In the genomic region with DNA sequence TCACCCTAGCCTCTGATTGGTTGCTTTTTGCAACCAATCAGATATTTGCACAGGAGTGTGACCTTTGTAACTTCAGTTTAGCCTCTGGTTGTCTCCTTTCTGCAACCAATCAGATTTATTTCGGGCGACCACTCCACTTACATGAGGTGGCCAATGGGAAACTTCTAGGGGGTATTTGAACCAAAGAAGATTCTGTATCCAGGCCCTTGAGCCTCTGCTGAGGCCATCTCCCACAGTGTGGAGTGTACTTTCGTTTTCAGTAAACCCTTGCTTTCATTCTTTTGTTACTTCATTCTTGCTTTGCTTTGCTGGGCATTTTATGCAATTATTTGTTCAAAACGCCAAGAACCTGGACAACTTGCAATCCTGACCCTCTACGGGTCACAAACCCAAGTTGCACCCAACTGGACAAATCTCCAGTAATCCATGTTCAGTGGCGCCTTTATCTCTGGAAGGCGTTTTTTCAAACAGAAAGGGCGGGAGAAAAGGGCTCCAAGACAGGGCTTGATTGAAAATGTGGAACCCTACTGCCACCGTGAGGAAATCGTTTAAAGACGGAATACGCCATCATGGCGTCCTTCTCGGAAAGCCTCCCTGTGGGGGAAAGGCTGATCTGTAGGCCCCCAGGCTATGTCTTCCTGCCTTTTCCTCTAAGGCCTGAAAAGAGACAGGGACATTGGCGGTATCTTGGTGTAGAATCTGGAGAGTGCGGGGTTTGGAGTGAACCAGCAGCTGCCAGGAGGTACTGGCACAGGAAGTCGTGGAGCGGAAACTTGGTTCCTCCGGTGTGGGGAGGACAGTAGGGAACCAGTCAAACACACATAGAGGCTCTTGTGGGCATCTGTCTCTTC, we compare ENCODE assay signal across 8 cellular contexts.
DNase-seq lines count a peak whose midpoint lies in the region; ATAC-seq and TF ChIP-seq lines count a peak whose summit lies in the region.

No MANE protein-coding gene starts in this region.

- H3K27me3 ChIP-seq in SK-N-SH (ENCODE audit: insufficient read depth), result no peaks in the 10 kb centered on the region
- no peaks in the 10 kb centered on the region for H3K27me3 ChIP-seq in layer of hippocampus (ENCODE audit: control insufficient read depth, insufficient read depth, low read length)
- H3K27me3 ChIP-seq in mesendoderm (ENCODE audit: insufficient read depth, low read length, poor library complexity), result no peaks in the 10 kb centered on the region

- H3K79me1 ChIP-seq in mesendoderm (ENCODE audit: low read length), result no peaks in the 10 kb centered on the region

- H3K18ac ChIP-seq in mesendoderm (ENCODE audit: low read length), result no peak overlapping the region

- H3K4me3 Mint-ChIP-seq in CD14-positive monocyte, result no peak overlapping the region

- H3K27ac ChIP-seq in SK-N-SH (ENCODE audit: low read depth in 2 of 2, low read length in 1 of 2) (peak overlapping the region; percentile 63 to 91), layer of hippocampus (ENCODE audit: low read depth, low read length) (peak overlapping the region; percentile 90), mesendoderm (ENCODE audit: low read depth, low read length) (no peak overlapping the region)

- no peak for TF ChIP-seq CTCF in CD14-positive monocyte (IDR thresholded peaks at IDR 0.05)
- peak; percentile 60 for TF ChIP-seq CTCF in SK-N-SH (IDR thresholded peaks at IDR 0.05)

- intact Hi-C loops in CD14-positive monocyte (cut with micrococcal nuclease), result no loop called here

- peak; percentile 83 for TF ChIP-seq RAD21 in SK-N-SH (IDR thresholded peaks at IDR 0.05; ENCODE audit: low read length)

- H3K4me2 ChIP-seq in SK-N-SH (peak overlapping the region; percentile 78), mesendoderm (ENCODE audit: low read length) (no peak overlapping the region)

- H3K36me3 Mint-ChIP-seq in CD14-positive monocyte, result peaks cover 0 to 6% of the 10 kb centered on the region in 2 donors

- H3F3A ChIP-seq in SK-N-SH (replicated peaks; ENCODE audit: insufficient read depth), result no peaks in the 10 kb centered on the region

- H3K4ac ChIP-seq in mesendoderm (ENCODE audit: low read depth, low read length), result no peak overlapping the region

- H3K79me2 ChIP-seq in SK-N-SH (ENCODE audit: insufficient read depth) (no peaks in the 10 kb centered on the region), mesendoderm (ENCODE audit: control insufficient read depth, insufficient read depth, low read length) (no peaks in the 10 kb centered on the region)

- TF ChIP-seq EP300 in SK-N-SH (IDR thresholded peaks at IDR 0.05; ENCODE audit: borderline replicate concordance in 1 of 2, low read depth in 1 of 2, low read length in 1 of 2), result no peak

- H3K36me3 ChIP-seq in SK-N-SH (replicated peaks in 1 of 2; ENCODE audit: control insufficient read depth in 1 of 2, insufficient read depth in 2 of 2, low read length in 1 of 2), result no peaks in the 10 kb centered on the region
- no peaks in the 10 kb centered on the region for H3K36me3 ChIP-seq in mesendoderm (ENCODE audit: control insufficient read depth, insufficient read depth, low read length)

- no peak overlapping the region for H3K23ac ChIP-seq in mesendoderm (ENCODE audit: low read length)

- peak overlapping the region; percentile 47 to 59 for H3K4me3 ChIP-seq in SK-N-SH (ENCODE audit: low read depth in 2 of 2, low read length in 1 of 2)
- H3K4me3 ChIP-seq in mesendoderm (ENCODE audit: low read length), result no peak overlapping the region

- H3K27ac Mint-ChIP-seq in CD14-positive monocyte, result peak overlapping the region in 5 of 7 donors; percentile 85 to 93 (median 87)

- ATAC-seq in GM21786 (IDR thresholded peaks at IDR 0.05; ENCODE audit: unreplicated experiment), result peak; percentile 67

- H3K9ac ChIP-seq in SK-N-SH (peak overlapping the region; percentile 62), mesendoderm (ENCODE audit: low read length) (no peak overlapping the region)

- peaks cover 13 to 36% (median 21%) of the 10 kb centered on the region in 7 donors for H3K9me3 Mint-ChIP-seq in CD14-positive monocyte

- H3K56ac ChIP-seq in mesendoderm (ENCODE audit: low read length), result no peak overlapping the region

- 36% methylated on average over 19 of the region's 19 CpGs for WGBS in SK-N-SH (ENCODE audit: low lambda C conversion rate)
- WGBS in mesendoderm (ENCODE audit: extremely low coverage, insufficient coverage, low lambda C conversion rate), result no CpG with 5 or more reads among the region's 19 CpGs

- H3K27me3 Mint-ChIP-seq in CD14-positive monocyte (ENCODE audit: low read depth in 3 of 3), result peaks cover 0 to 9% (median 0%) of the 10 kb centered on the region in 3 donors

- POLR2A ChIA-PET in SK-N-SH (lab: Yijun Ruan, JAX), result no interaction called here

- no peak overlapping the region for H4K5ac ChIP-seq in mesendoderm (ENCODE audit: low read length)

- DNase-seq in CD14-positive monocyte (ENCODE audit: low spot score), result no peak
- peak; percentile 54 for DNase-seq in SK-N-SH
- DNase-seq in NCI-H2196 (lab: John Stamatoyannopoulos, UW; ENCODE audit: unreplicated experiment), result no peak
- DNase-seq in foreskin melanocyte, result no peak
- DNase-seq in DMS153 treated with DMSO at 0.1 percent for 48 hours (lab: John Stamatoyannopoulos, UW; ENCODE audit: unreplicated experiment), result no peak
- no peak for DNase-seq in mesendoderm

- peaks cover 0 to 3% of the 10 kb centered on the region in 2 experiments; a peak in 1 of 4 replicates for H3K4me1 ChIP-seq in SK-N-SH (ENCODE audit: control insufficient read depth in 1 of 2, insufficient read depth in 2 of 2, low read depth in 1 of 2, low read length in 1 of 2)
- H3K4me1 ChIP-seq in mesendoderm (ENCODE audit: control insufficient read depth, low read depth, low read length), result no peaks in the 10 kb centered on the region

- no peaks in the 10 kb centered on the region for H4K20me1 ChIP-seq in SK-N-SH (ENCODE audit: insufficient read depth)

- no peak overlapping the region for H4K8ac ChIP-seq in mesendoderm (ENCODE audit: low read depth, low read length)

- CTCF ChIA-PET in SK-N-SH (lab: Yijun Ruan, JAX), result interaction anchor here (0.6 to 0.9 kb wide), 2 partner anchors 14 to 801 kb away, joined by 3 read pairs; no protein-coding TSS in a partner anchor

- H2AK5ac ChIP-seq in mesendoderm (ENCODE audit: low read length), result no peak overlapping the region

- H2BK120ac ChIP-seq in mesendoderm (ENCODE audit: low read depth, low read length), result no peak overlapping the region

- H2BK5ac ChIP-seq in mesendoderm (ENCODE audit: low read length), result no peak overlapping the region

- no peak overlapping the region for H2BK15ac ChIP-seq in mesendoderm (replicated peaks; ENCODE audit: low read depth)

- 0 out of 2 replicates have a peak, but pooled peaks cover 4% of the 10 kb centered on the region for H3K9me3 ChIP-seq in SK-N-SH

- no peaks in the 10 kb centered on the region for H3K9me2 ChIP-seq in SK-N-SH

- peak overlapping the region; percentile 79 for H2AFZ ChIP-seq in SK-N-SH (ENCODE audit: low read depth)

- H3K4me1 Mint-ChIP-seq in CD14-positive monocyte, result no peaks in the 10 kb centered on the region

TF ChIP-seq in SK-N-SH, 30 proteins besides CTCF, POLR2A, EP300 and RAD21 (continues in another document):
- TF ChIP-seq, protein P1, sequence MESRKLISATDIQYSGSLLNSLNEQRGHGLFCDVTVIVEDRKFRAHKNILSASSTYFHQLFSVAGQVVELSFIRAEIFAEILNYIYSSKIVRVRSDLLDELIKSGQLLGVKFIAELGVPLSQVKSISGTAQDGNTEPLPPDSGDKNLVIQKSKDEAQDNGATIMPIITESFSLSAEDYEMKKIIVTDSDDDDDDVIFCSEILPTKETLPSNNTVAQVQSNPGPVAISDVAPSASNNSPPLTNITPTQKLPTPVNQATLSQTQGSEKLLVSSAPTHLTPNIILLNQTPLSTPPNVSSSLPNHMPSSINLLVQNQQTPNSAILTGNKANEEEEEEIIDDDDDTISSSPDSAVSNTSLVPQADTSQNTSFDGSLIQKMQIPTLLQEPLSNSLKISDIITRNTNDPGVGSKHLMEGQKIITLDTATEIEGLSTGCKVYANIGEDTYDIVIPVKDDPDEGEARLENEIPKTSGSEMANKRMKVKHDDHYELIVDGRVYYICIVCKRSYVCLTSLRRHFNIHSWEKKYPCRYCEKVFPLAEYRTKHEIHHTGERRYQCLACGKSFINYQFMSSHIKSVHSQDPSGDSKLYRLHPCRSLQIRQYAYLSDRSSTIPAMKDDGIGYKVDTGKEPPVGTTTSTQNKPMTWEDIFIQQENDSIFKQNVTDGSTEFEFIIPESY (IDR thresholded peaks at IDR 0.05; ENCODE audit: borderline replicate concordance, low read depth), result peak; percentile 46; the same call in 1 of the 2 replicates
- TF ChIP-seq, protein P2, sequence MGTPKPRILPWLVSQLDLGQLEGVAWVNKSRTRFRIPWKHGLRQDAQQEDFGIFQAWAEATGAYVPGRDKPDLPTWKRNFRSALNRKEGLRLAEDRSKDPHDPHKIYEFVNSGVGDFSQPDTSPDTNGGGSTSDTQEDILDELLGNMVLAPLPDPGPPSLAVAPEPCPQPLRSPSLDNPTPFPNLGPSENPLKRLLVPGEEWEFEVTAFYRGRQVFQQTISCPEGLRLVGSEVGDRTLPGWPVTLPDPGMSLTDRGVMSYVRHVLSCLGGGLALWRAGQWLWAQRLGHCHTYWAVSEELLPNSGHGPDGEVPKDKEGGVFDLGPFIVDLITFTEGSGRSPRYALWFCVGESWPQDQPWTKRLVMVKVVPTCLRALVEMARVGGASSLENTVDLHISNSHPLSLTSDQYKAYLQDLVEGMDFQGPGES (IDR thresholded peaks at IDR 0.05; ENCODE audit: low read depth, low read length), result no peak
- TF ChIP-seq ELF1 (IDR thresholded peaks at IDR 0.05) (no peak), NRF1 (IDR thresholded peaks at IDR 0.05; ENCODE audit: low read depth, low read length) (no peak), TAF1 (IDR thresholded peaks at IDR 0.05; ENCODE audit: borderline replicate concordance, low read depth, low read length) (no peak), SMC3 (IDR thresholded peaks at IDR 0.05; ENCODE audit: low read depth, low read length) (peak; percentile 43), MEF2A (IDR thresholded peaks at IDR 0.05; ENCODE audit: borderline replicate concordance, low read depth) (no peak), RCOR1 (IDR thresholded peaks at IDR 0.05; ENCODE audit: low read length) (no peak), NFIC (IDR thresholded peaks at IDR 0.05; ENCODE audit: borderline replicate concordance) (no peak), CHD2 (IDR thresholded peaks at IDR 0.05; ENCODE audit: low read length, partially characterized antibody) (peak; percentile 36), JUND (IDR thresholded peaks at IDR 0.05) (no peak), FOXJ3 (CRISPR knock-in tag; IDR thresholded peaks at IDR 0.05) (no peak), RXRA (IDR thresholded peaks at IDR 0.05; ENCODE audit: borderline replicate concordance, low read depth) (no peak), POLR2AphosphoS5 (IDR thresholded peaks at IDR 0.05; ENCODE audit: low read depth, low read length) (no peak), FOSL2 (IDR thresholded peaks at IDR 0.05; ENCODE audit: borderline replicate concordance, low read depth) (no peak)
